In genomic region chr14:76510255-76510654, GRCh38 we compare ENCODE assay signal across 2 cellular contexts.
TF ChIP-seq lines count a peak whose summit lies in the region.

No MANE protein-coding gene starts in this region.

TF ChIP-seq in H1, 55 proteins besides CTCF, POLR2A, EP300 and RAD21 (continued from another document):
- TF ChIP-seq USF2 (IDR thresholded peaks at IDR 0.05; ENCODE audit: low read length) (no peak), SRF (IDR thresholded peaks at IDR 0.05; ENCODE audit: low read depth, low read length) (no peak), BACH1 (IDR thresholded peaks at IDR 0.05; ENCODE audit: low read length) (no peak), BRCA1 (IDR thresholded peaks at IDR 0.05; ENCODE audit: low read depth, low read length) (no peak), CHD7 (IDR thresholded peaks at IDR 0.05; ENCODE audit: insufficient replicate concordance, low read length) (no peak), GABPA (IDR thresholded peaks at IDR 0.05; ENCODE audit: borderline replicate concordance, insufficient read depth, low read length) (no peak), POU5F1 (IDR thresholded peaks at IDR 0.05; ENCODE audit: low read depth, low read length) (no peak), BCL11A (IDR thresholded peaks at IDR 0.05; ENCODE audit: low read depth in 2 of 2, low read length in 2 of 2) (no peak), GTF2F1 (IDR thresholded peaks at IDR 0.05; ENCODE audit: borderline replicate concordance, low read depth, low read length) (no peak), TBP (IDR thresholded peaks at IDR 0.05; ENCODE audit: low read depth, low read length) (no peak), TAF1 (IDR thresholded peaks at IDR 0.05; ENCODE audit: low read depth, low read length) (no peak), JUN (IDR thresholded peaks at IDR 0.05; ENCODE audit: low read depth, low read length) (no peak), TEAD4 (IDR thresholded peaks at IDR 0.05; ENCODE audit: low read depth, low read length) (no peak), FOSL1 (IDR thresholded peaks at IDR 0.05; ENCODE audit: insufficient read depth, low read depth, low read length) (no peak)

TF ChIP-seq in neural cell, 6 proteins besides CTCF, POLR2A, EP300 and RAD21 (continued from another document):
- no peak for TF ChIP-seq REST (IDR thresholded peaks at IDR 0.05; ENCODE audit: borderline replicate concordance)
- no peak for TF ChIP-seq SMC3 (conservative IDR thresholded peaks at IDR 0.05; ENCODE audit: poor library complexity)
- no peak for TF ChIP-seq MXI1 (conservative IDR thresholded peaks at IDR 0.05; ENCODE audit: poor library complexity, severe bottlenecking)
TF ChIP-seq in neural cell: peak in this region for 0.
